ENCODE assay signal across 14 cellular contexts in genomic region chr9:129949821-129950220, GRCh38.
DNase-seq lines count a peak whose midpoint lies in the region; ATAC-seq and TF ChIP-seq lines count a peak whose summit lies in the region.
"Had no signal": no experiment of that assay in that cellular context is flagged by ENCODE, and none has a peak within 500 bp of the region (broad histone marks: within the 10 kb centered on the region; RNA-seq: fewer than 3 reads in every experiment).

No MANE protein-coding gene starts in this region.

- H3K36me3 ChIP-seq in transverse colon: peaks cover 0 to 7% (median 0%) of the 10 kb centered on the region in 4 donors

- TF ChIP-seq EP300 in transverse colon (IDR thresholded peaks at IDR 0.05; ENCODE audit: low read depth): no peak

- H3K27me3 ChIP-seq in transverse colon: no peaks in the 10 kb centered on the region
- H3K27me3 ChIP-seq: body of pancreas had no signal

- H3K9me3 Mint-ChIP-seq in activated naive CD4-positive, alpha-beta T cell treated with anti-CD3 and anti-CD28 coated beads, Interleukin-2, amount 10 ng/mL, durations not matched to agents 7 days and 5 days: no peaks in the 10 kb centered on the region
- H3K9me3 Mint-ChIP-seq in activated naive CD4-positive, alpha-beta T cell treated with anti-CD3 and anti-CD28 coated beads, Interleukin-2, amount 50 U/mL, for 72 hours: no peaks in the 10 kb centered on the region
- H3K9me3 Mint-ChIP-seq in natural killer cell treated with Interleukin-12 subunit alpha and Interleukin-12 subunit beta and Interleukin-15 and Interleukin-18, amount 100 ng/mL, for 72 hours: no peaks in the 10 kb centered on the region

- H3K27ac ChIP-seq in angular gyrus (ENCODE audit: low read depth, low read length) (peak overlapping the region; percentile 47), transverse colon (peak overlapping the region; percentile 50 to 84 (median 76))
- H3K27ac ChIP-seq: body of pancreas had no signal

- intact Hi-C loops in transverse colon (cut with DNase I; ENCODE audit: low total_unique reads): loop anchor here (5.0 kb wide), 2 partner anchors 92 to 222 kb away; partner anchors contain the start of genes FNBP1 and NCS1

- no peaks in the 10 kb centered on the region for H3K9me3 ChIP-seq in transverse colon
- H3K9me3 ChIP-seq: body of pancreas had no signal

- CTCF ChIA-PET in activated naive CD4-positive, alpha-beta T cell treated with anti-CD3 and anti-CD28 coated beads, Interleukin-2, amount 10 ng/mL, durations not matched to agents 7 days and 5 days (lab: Charles Lee): no interaction called here

- no peak for TF ChIP-seq POLR2A in transverse colon (IDR thresholded peaks at IDR 0.05)

- H3K4me1 Mint-ChIP-seq in activated naive CD4-positive, alpha-beta T cell treated with anti-CD3 and anti-CD28 coated beads, Interleukin-2, amount 10 ng/mL, durations not matched to agents 7 days and 5 days: peaks cover 47% of the 10 kb centered on the region
- peaks cover 26 to 28% of the 10 kb centered on the region in 2 donors for H3K4me1 Mint-ChIP-seq in natural killer cell treated with Interleukin-12 subunit alpha and Interleukin-12 subunit beta and Interleukin-15 and Interleukin-18, amount 100 ng/mL, for 72 hours (ENCODE audit: low read depth in 2 of 2)

- no peak for DNase-seq in activated naive CD4-positive, alpha-beta T cell treated with anti-CD3 and anti-CD28 coated beads, Interleukin-2, amount 10 ng/mL, durations not matched to agents 7 days and 5 days
- DNase-seq in activated naive CD4-positive, alpha-beta T cell treated with anti-CD3 and anti-CD28 coated beads, Interleukin-2, amount 50 U/mL, for 72 hours (ENCODE audit: low spot score in 2 of 2): no peak
- no peak for DNase-seq in natural killer cell treated with Interleukin-12 subunit alpha and Interleukin-12 subunit beta and Interleukin-15 and Interleukin-18, amount 100 ng/mL, for 72 hours (ENCODE audit: low spot score)
- no peak for DNase-seq in transverse colon
- DNase-seq in COR-L47 (lab: John Stamatoyannopoulos, UW): no peak
- DNase-seq in NCI-H510A treated with DMSO at 0.1 percent for 48 hours (lab: John Stamatoyannopoulos, UW): no peak
- DNase-seq: activated CD4-positive, alpha-beta T cell treated with anti-CD3 and anti-CD28 coated beads, Interleukin-2, amount 50 U/mL, for 1 hour; activated effector memory CD4-positive, alpha-beta T cell treated with Interleukin-2 at 50 U/mL for 16 hours; body of pancreas; occipital lobe; stimulated activated CD4-positive, alpha-beta T cell treated with anti-CD3 and anti-CD28 coated beads, Interleukin-4, amount 100 ng/mL, for 4 hours; T-helper 9 cell had no signal

- no peak for TF ChIP-seq CTCF in transverse colon (IDR thresholded peaks at IDR 0.05)

- H3K27me3 Mint-ChIP-seq in activated naive CD4-positive, alpha-beta T cell treated with anti-CD3 and anti-CD28 coated beads, Interleukin-2, amount 10 ng/mL, durations not matched to agents 7 days and 5 days: no peaks in the 10 kb centered on the region
- no peaks in the 10 kb centered on the region for H3K27me3 Mint-ChIP-seq in natural killer cell treated with Interleukin-12 subunit alpha and Interleukin-12 subunit beta and Interleukin-15 and Interleukin-18, amount 100 ng/mL, for 72 hours

- no peak overlapping the region for H3K4me3 ChIP-seq in transverse colon
- H3K4me3 ChIP-seq: body of pancreas had no signal

- H3K36me3 Mint-ChIP-seq in activated naive CD4-positive, alpha-beta T cell treated with anti-CD3 and anti-CD28 coated beads, Interleukin-2, amount 10 ng/mL, durations not matched to agents 7 days and 5 days: peaks cover 58% of the 10 kb centered on the region
- peaks cover 0 to 48% of the 10 kb centered on the region in 2 donors for H3K36me3 Mint-ChIP-seq in activated naive CD4-positive, alpha-beta T cell treated with anti-CD3 and anti-CD28 coated beads, Interleukin-2, amount 50 U/mL, for 72 hours
- peaks cover 19% of the 10 kb centered on the region for H3K36me3 Mint-ChIP-seq in natural killer cell treated with Interleukin-12 subunit alpha and Interleukin-12 subunit beta and Interleukin-15 and Interleukin-18, amount 100 ng/mL, for 72 hours

- ATAC-seq in activated naive CD4-positive, alpha-beta T cell treated with anti-CD3 and anti-CD28 coated beads, Interleukin-2, amount 50 U/mL, for 72 hours: no peak
- no peak for ATAC-seq in natural killer cell treated with Interleukin-12 subunit alpha and Interleukin-12 subunit beta and Interleukin-15 and Interleukin-18, amount 100 ng/mL, for 72 hours
- no peak for ATAC-seq in GM18909 (IDR thresholded peaks at IDR 0.05; ENCODE audit: poor library complexity, unreplicated experiment)
- ATAC-seq: body of pancreas had no signal

- peak overlapping the region; percentile 5 for H3K27ac Mint-ChIP-seq in activated naive CD4-positive, alpha-beta T cell treated with anti-CD3 and anti-CD28 coated beads, Interleukin-2, amount 10 ng/mL, durations not matched to agents 7 days and 5 days
- peak overlapping the region in 1 of 2 donors; percentile 11 for H3K27ac Mint-ChIP-seq in activated naive CD4-positive, alpha-beta T cell treated with anti-CD3 and anti-CD28 coated beads, Interleukin-2, amount 50 U/mL, for 72 hours
- peak overlapping the region; percentile 46 to 72 for H3K27ac Mint-ChIP-seq in natural killer cell treated with Interleukin-12 subunit alpha and Interleukin-12 subunit beta and Interleukin-15 and Interleukin-18, amount 100 ng/mL, for 72 hours

- peaks cover 4 to 47% (median 6%) of the 10 kb centered on the region in 4 donors for H3K4me1 ChIP-seq in transverse colon

- H3K4me3 Mint-ChIP-seq in activated naive CD4-positive, alpha-beta T cell treated with anti-CD3 and anti-CD28 coated beads, Interleukin-2, amount 10 ng/mL, durations not matched to agents 7 days and 5 days: no peak overlapping the region
- no peak overlapping the region for H3K4me3 Mint-ChIP-seq in natural killer cell treated with Interleukin-12 subunit alpha and Interleukin-12 subunit beta and Interleukin-15 and Interleukin-18, amount 100 ng/mL, for 72 hours

- 64 to 78% methylated on average over 5 of the region's 5 CpGs for WGBS in transverse colon (ENCODE audit: low coverage in 1 of 2), 2 donors

- in situ Hi-C loops in transverse colon (cut with MboI; ENCODE audit: low pct_ligation_motif_present in 1 of 4, low pct_unique_long_range_greater_than_20kb in 1 of 4, low sequenced_read_pairs in 3 of 4): no loop called here
